Comparison of ENCODE assay signal across 8 cellular contexts in the genomic region with DNA sequence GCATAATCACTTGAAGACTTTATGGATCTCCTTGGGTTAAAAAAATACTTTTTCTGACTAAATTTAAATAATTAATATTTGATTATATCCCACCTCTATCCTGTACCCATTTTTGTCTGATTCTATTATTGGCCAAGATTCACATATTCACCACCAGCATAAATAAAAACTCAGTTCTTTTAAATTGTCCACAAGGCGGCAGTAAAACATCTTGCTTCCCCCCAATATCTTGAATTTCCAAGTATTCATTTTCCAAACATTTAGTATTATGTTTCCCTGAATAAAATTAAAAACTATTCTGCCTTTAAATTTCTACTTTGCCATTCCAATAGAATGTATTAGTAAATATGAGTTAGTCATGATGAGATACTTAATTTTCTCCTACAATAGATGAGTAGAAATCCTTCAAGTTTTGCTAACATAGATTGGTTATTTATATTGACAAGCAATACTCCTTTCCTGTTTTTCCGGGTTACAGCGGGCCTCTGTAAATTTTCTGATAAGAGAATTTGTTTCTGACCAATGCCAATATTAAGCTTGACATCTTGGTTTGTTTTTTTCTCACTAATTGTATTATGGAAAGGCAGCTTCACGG.
DNase-seq lines count a peak whose midpoint lies in the region; ATAC-seq and TF ChIP-seq lines count a peak whose summit lies in the region.

No MANE protein-coding gene starts in this region.

- peaks cover 12% of the 10 kb centered on the region for H3K4me1 Mint-ChIP-seq in brain

- H3K36me3 ChIP-seq in Karpas-422 (ENCODE audit: insufficient read depth, low read length): no peaks in the 10 kb centered on the region
- no peaks in the 10 kb centered on the region for H3K36me3 ChIP-seq in stomach

- no peaks in the 10 kb centered on the region for H3K9me3 Mint-ChIP-seq in brain

- no peak for TF ChIP-seq EP300 in stomach (IDR thresholded peaks at IDR 0.05)

- H4K20me1 ChIP-seq in Karpas-422 (ENCODE audit: insufficient read depth, low read depth, low read length): no peaks in the 10 kb centered on the region

- H2AFZ ChIP-seq in Karpas-422 (ENCODE audit: low read length): no peak overlapping the region

- no peak overlapping the region for H3K9ac ChIP-seq in Karpas-422 (ENCODE audit: low read length)

- peak; percentile 84 to 86 for TF ChIP-seq CTCF in brain (conservative IDR thresholded peaks at IDR 0.05)
- TF ChIP-seq CTCF in stomach (IDR thresholded peaks at IDR 0.05): peak in 3 of 7 experiments; percentile 29 to 35 (median 31)

- no peaks in the 10 kb centered on the region for H3K36me3 Mint-ChIP-seq in brain

- no peak for ATAC-seq in HG03097 (IDR thresholded peaks at IDR 0.05; ENCODE audit: low FRiP score, unreplicated experiment)

- no peak overlapping the region for H3K27ac Mint-ChIP-seq in brain

- H3K9me2 ChIP-seq in Karpas-422 (replicated peaks; ENCODE audit: insufficient read depth, low read length): no peaks in the 10 kb centered on the region

- DNase-seq in COR-L47 (lab: John Stamatoyannopoulos, UW): peak; percentile 1
- peak; percentile 44 for DNase-seq in Karpas-422
- DNase-seq in medulla oblongata (ENCODE audit: extremely low spot score): peak; percentile 54
- DNase-seq in activated effector memory CD4-positive, alpha-beta T cell treated with anti-CD3 and anti-CD28 coated beads, Interleukin-2, amount 50 U/mL, for 16 hours: no peak
- DNase-seq in NCI-H1694 (lab: John Stamatoyannopoulos, UW): no peak
- no peak for DNase-seq in stomach

- no peaks in the 10 kb centered on the region for H3K79me2 ChIP-seq in Karpas-422 (ENCODE audit: low read length)

- H3K27ac ChIP-seq in Karpas-422 (ENCODE audit: low read length) (no peak overlapping the region), stomach (no peak overlapping the region)

- 27 to 35% (median 29%) methylated on average over 4 of the region's 4 CpGs for WGBS in stomach, 5 donors

- H3K4me1 ChIP-seq in Karpas-422 (ENCODE audit: low read length) (no peaks in the 10 kb centered on the region), stomach (peaks cover 0 to 10% (median 4%) of the 10 kb centered on the region in 4 donors)

- H3K27me3 ChIP-seq in Karpas-422 (ENCODE audit: low read length) (no peaks in the 10 kb centered on the region), stomach (no peaks in the 10 kb centered on the region)

- no peak for TF ChIP-seq POLR2A in stomach (IDR thresholded peaks at IDR 0.05)

- no peak overlapping the region for H3K4me2 ChIP-seq in Karpas-422 (ENCODE audit: low read depth, low read length, poor library complexity, severe bottlenecking)

- no peak overlapping the region for H3K4me3 Mint-ChIP-seq in brain

- intact Hi-C loops in stomach (cut with DNase I; ENCODE audit: low total_unique reads): no loop called here

- H3K4me3 ChIP-seq in Karpas-422 (ENCODE audit: low read length): no peak overlapping the region
- no peak overlapping the region for H3K4me3 ChIP-seq in stomach

- peaks cover 19% of the 10 kb centered on the region for H3K27me3 Mint-ChIP-seq in brain

- H3K9me3 ChIP-seq in Karpas-422 (ENCODE audit: low read length) (no peaks in the 10 kb centered on the region), stomach (no peaks in the 10 kb centered on the region)

Comparison
In these comparisons a context has a peak if more than half of its experiments do, and no peak if none do; other contexts are left out.
1. DNase-seq: peak in COR-L47 (single experiment), Karpas-422 (single experiment) and medulla oblongata (single experiment); none in activated effector memory CD4-positive, alpha-beta T cell treated with anti-CD3 and anti-CD28 coated beads, Interleukin-2, amount 50 U/mL, for 16 hours (single experiment), NCI-H1694 (single experiment) and stomach (single experiment).